3 cellular contexts compared by ENCODE assay signal in the genomic region with DNA sequence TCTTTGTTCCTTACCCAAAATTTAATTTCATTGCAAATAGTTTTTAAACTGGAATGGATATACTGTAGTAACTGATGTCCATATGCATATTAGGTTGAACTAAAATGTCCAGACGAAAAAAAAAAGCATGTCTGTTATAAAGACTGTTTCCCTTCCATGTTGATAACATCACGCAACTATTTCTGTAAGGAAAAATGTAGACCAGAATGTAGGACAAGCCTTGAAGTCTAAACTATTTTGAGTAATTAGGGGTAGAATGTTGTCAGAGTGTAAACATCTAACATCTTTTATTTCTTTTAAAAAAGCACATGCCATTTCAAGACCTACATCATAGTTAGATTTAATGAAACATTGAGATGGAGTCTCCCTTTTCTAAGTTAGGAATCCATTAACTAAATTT.
TF ChIP-seq lines count a peak whose summit lies in the region.

No MANE protein-coding gene starts in this region.

TF ChIP-seq in SK-N-SH, 30 proteins besides CTCF, POLR2A, EP300 and RAD21:
- TF ChIP-seq, protein P1, sequence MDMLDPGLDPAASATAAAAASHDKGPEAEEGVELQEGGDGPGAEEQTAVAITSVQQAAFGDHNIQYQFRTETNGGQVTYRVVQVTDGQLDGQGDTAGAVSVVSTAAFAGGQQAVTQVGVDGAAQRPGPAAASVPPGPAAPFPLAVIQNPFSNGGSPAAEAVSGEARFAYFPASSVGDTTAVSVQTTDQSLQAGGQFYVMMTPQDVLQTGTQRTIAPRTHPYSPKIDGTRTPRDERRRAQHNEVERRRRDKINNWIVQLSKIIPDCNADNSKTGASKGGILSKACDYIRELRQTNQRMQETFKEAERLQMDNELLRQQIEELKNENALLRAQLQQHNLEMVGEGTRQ (IDR thresholded peaks at IDR 0.05; ENCODE audit: borderline replicate concordance, low read depth, low read length) = no peak
- TF ChIP-seq TCF12 (IDR thresholded peaks at IDR 0.05) (no peak), RFX5 (IDR thresholded peaks at IDR 0.05; ENCODE audit: low read length) (no peak), JUND (IDR thresholded peaks at IDR 0.05) (no peak)
- TF ChIP-seq, protein P2, sequence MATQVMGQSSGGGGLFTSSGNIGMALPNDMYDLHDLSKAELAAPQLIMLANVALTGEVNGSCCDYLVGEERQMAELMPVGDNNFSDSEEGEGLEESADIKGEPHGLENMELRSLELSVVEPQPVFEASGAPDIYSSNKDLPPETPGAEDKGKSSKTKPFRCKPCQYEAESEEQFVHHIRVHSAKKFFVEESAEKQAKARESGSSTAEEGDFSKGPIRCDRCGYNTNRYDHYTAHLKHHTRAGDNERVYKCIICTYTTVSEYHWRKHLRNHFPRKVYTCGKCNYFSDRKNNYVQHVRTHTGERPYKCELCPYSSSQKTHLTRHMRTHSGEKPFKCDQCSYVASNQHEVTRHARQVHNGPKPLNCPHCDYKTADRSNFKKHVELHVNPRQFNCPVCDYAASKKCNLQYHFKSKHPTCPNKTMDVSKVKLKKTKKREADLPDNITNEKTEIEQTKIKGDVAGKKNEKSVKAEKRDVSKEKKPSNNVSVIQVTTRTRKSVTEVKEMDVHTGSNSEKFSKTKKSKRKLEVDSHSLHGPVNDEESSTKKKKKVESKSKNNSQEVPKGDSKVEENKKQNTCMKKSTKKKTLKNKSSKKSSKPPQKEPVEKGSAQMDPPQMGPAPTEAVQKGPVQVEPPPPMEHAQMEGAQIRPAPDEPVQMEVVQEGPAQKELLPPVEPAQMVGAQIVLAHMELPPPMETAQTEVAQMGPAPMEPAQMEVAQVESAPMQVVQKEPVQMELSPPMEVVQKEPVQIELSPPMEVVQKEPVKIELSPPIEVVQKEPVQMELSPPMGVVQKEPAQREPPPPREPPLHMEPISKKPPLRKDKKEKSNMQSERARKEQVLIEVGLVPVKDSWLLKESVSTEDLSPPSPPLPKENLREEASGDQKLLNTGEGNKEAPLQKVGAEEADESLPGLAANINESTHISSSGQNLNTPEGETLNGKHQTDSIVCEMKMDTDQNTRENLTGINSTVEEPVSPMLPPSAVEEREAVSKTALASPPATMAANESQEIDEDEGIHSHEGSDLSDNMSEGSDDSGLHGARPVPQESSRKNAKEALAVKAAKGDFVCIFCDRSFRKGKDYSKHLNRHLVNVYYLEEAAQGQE (IDR thresholded peaks at IDR 0.05; ENCODE audit: low read depth, low read length) = no peak
- TF ChIP-seq, protein P3, sequence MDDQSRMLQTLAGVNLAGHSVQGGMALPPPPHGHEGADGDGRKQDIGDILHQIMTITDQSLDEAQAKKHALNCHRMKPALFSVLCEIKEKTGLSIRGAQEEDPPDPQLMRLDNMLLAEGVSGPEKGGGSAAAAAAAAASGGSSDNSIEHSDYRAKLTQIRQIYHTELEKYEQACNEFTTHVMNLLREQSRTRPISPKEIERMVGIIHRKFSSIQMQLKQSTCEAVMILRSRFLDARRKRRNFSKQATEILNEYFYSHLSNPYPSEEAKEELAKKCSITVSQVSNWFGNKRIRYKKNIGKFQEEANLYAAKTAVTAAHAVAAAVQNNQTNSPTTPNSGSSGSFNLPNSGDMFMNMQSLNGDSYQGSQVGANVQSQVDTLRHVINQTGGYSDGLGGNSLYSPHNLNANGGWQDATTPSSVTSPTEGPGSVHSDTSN (IDR thresholded peaks at IDR 0.05) = no peak
- TF ChIP-seq, protein P4, sequence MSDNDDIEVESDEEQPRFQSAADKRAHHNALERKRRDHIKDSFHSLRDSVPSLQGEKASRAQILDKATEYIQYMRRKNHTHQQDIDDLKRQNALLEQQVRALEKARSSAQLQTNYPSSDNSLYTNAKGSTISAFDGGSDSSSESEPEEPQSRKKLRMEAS (IDR thresholded peaks at IDR 0.05; ENCODE audit: low read depth) = no peak
- TF ChIP-seq, protein P5, sequence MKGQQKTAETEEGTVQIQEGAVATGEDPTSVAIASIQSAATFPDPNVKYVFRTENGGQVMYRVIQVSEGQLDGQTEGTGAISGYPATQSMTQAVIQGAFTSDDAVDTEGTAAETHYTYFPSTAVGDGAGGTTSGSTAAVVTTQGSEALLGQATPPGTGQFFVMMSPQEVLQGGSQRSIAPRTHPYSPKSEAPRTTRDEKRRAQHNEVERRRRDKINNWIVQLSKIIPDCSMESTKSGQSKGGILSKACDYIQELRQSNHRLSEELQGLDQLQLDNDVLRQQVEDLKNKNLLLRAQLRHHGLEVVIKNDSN (IDR thresholded peaks at IDR 0.05; ENCODE audit: borderline replicate concordance, low read depth) = no peak
TF ChIP-seq in SK-N-SH: peak in this region for 0.

TF ChIP-seq in SK-N-SH treated with all-trans-retinoic acid at 6 μM for 48 hours, 23 proteins besides CTCF, POLR2A, EP300 and RAD21 (continued from another document):
- TF ChIP-seq CSDC2 (CRISPR knock-in tag; IDR thresholded peaks at IDR 0.05) (no peak), ZNF565 (CRISPR knock-in tag; conservative IDR thresholded peaks at IDR 0.05; ENCODE audit: low read depth) (no peak), ESRRG (CRISPR knock-in tag; IDR thresholded peaks at IDR 0.05) (no peak)
- TF ChIP-seq, protein P6, sequence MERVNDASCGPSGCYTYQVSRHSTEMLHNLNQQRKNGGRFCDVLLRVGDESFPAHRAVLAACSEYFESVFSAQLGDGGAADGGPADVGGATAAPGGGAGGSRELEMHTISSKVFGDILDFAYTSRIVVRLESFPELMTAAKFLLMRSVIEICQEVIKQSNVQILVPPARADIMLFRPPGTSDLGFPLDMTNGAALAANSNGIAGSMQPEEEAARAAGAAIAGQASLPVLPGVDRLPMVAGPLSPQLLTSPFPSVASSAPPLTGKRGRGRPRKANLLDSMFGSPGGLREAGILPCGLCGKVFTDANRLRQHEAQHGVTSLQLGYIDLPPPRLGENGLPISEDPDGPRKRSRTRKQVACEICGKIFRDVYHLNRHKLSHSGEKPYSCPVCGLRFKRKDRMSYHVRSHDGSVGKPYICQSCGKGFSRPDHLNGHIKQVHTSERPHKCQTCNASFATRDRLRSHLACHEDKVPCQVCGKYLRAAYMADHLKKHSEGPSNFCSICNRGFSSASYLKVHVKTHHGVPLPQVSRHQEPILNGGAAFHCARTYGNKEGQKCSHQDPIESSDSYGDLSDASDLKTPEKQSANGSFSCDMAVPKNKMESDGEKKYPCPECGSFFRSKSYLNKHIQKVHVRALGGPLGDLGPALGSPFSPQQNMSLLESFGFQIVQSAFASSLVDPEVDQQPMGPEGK (CRISPR knock-in tag; IDR thresholded peaks at IDR 0.05; ENCODE audit: borderline replicate concordance) = no peak
- TF ChIP-seq, protein P7, sequence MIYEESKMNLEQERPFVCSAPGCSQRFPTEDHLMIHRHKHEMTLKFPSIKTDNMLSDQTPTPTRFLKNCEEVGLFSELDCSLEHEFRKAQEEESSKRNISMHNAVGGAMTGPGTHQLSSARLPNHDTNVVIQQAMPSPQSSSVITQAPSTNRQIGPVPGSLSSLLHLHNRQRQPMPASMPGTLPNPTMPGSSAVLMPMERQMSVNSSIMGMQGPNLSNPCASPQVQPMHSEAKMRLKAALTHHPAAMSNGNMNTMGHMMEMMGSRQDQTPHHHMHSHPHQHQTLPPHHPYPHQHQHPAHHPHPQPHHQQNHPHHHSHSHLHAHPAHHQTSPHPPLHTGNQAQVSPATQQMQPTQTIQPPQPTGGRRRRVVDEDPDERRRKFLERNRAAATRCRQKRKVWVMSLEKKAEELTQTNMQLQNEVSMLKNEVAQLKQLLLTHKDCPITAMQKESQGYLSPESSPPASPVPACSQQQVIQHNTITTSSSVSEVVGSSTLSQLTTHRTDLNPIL (CRISPR knock-in tag; IDR thresholded peaks at IDR 0.05; ENCODE audit: low read depth) = no peak
TF ChIP-seq in SK-N-SH treated with all-trans-retinoic acid at 6 μM for 48 hours: peak in this region for 0.

TF ChIP-seq in HCT116, 20 proteins besides CTCF, POLR2A, EP300 and RAD21 (continued from another document):
- TF ChIP-seq JUND (IDR thresholded peaks at IDR 0.05) (no peak), SP1 (IDR thresholded peaks at IDR 0.05; ENCODE audit: low read depth) (no peak), SIN3A (IDR thresholded peaks at IDR 0.05; ENCODE audit: low read depth) (no peak), SRF (IDR thresholded peaks at IDR 0.05; ENCODE audit: low read depth) (no peak), EGR1 (IDR thresholded peaks at IDR 0.05; ENCODE audit: low read depth) (no peak), CEBPB (IDR thresholded peaks at IDR 0.05; ENCODE audit: low read depth) (no peak), ZFX (IDR thresholded peaks at IDR 0.05) (no peak), ZNF274 (IDR thresholded peaks at IDR 0.05; ENCODE audit: low read depth, low read length) (no peak), ELF1 (IDR thresholded peaks at IDR 0.05; ENCODE audit: borderline replicate concordance, low read depth) (no peak), CBX3 (IDR thresholded peaks at IDR 0.05; ENCODE audit: low read depth) (no peak), TCF7L2 (IDR thresholded peaks at IDR 0.05; ENCODE audit: borderline replicate concordance, extremely low read depth, insufficient read depth, insufficient read length) (no peak), POLR2AphosphoS5 (IDR thresholded peaks at IDR 0.05; ENCODE audit: low read depth, low read length) (no peak), YY1 (IDR thresholded peaks at IDR 0.05; ENCODE audit: extremely low read depth, insufficient replicate concordance, low read depth, low read length) (no peak)
- TF ChIP-seq, protein P8, sequence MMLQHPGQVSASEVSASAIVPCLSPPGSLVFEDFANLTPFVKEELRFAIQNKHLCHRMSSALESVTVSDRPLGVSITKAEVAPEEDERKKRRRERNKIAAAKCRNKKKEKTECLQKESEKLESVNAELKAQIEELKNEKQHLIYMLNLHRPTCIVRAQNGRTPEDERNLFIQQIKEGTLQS (IDR thresholded peaks at IDR 0.05) = no peak
- TF ChIP-seq, protein P4 (IDR thresholded peaks at IDR 0.05) = no peak
